2 cellular contexts compared by ENCODE assay signal in the genomic region with DNA sequence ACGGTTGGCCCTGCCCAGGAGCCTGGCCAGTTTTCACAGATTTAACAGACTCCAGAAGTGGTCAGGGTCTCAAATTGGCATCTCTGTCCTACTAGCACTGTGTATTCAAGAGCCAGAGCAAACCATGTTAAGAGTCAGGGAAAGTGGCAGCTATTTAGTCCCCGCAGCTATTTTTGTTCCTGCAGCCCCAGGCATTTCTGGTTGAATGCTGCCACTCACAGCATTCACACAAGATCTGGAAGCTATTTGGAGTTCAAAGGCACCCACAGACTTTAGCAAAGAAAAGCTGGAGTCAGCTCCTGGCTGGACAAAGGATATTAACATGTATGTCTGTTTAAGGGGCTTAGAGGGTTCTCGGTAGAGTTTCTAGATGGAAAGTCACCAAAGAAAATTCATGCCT.
TF ChIP-seq lines count a peak whose summit lies in the region.

No MANE protein-coding gene starts in this region.

TF ChIP-seq in SK-N-SH treated with all-trans-retinoic acid at 6 μM for 48 hours, 23 proteins besides CTCF, POLR2A, EP300 and RAD21:
- TF ChIP-seq, protein P1, sequence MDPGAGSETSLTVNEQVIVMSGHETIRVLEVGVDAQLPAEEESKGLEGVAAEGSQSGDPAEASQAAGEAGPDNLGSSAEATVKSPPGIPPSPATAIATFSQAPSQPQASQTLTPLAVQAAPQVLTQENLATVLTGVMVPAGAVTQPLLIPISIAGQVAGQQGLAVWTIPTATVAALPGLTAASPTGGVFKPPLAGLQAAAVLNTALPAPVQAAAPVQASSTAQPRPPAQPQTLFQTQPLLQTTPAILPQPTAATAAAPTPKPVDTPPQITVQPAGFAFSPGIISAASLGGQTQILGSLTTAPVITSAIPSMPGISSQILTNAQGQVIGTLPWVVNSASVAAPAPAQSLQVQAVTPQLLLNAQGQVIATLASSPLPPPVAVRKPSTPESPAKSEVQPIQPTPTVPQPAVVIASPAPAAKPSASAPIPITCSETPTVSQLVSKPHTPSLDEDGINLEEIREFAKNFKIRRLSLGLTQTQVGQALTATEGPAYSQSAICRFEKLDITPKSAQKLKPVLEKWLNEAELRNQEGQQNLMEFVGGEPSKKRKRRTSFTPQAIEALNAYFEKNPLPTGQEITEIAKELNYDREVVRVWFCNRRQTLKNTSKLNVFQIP (CRISPR knock-in tag; IDR thresholded peaks at IDR 0.05; ENCODE audit: borderline replicate concordance, low read depth) = no peak
- TF ChIP-seq ZNF70 (CRISPR knock-in tag; IDR thresholded peaks at IDR 0.05) (no peak), TOX (CRISPR knock-in tag; IDR thresholded peaks at IDR 0.05; ENCODE audit: borderline replicate concordance) (no peak), CSDC2 (CRISPR knock-in tag; IDR thresholded peaks at IDR 0.05) (no peak)

TF ChIP-seq in SK-N-SH, 30 proteins besides CTCF, POLR2A, EP300 and RAD21 (continued from another document):
- TF ChIP-seq, protein P2, sequence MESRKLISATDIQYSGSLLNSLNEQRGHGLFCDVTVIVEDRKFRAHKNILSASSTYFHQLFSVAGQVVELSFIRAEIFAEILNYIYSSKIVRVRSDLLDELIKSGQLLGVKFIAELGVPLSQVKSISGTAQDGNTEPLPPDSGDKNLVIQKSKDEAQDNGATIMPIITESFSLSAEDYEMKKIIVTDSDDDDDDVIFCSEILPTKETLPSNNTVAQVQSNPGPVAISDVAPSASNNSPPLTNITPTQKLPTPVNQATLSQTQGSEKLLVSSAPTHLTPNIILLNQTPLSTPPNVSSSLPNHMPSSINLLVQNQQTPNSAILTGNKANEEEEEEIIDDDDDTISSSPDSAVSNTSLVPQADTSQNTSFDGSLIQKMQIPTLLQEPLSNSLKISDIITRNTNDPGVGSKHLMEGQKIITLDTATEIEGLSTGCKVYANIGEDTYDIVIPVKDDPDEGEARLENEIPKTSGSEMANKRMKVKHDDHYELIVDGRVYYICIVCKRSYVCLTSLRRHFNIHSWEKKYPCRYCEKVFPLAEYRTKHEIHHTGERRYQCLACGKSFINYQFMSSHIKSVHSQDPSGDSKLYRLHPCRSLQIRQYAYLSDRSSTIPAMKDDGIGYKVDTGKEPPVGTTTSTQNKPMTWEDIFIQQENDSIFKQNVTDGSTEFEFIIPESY (IDR thresholded peaks at IDR 0.05; ENCODE audit: borderline replicate concordance, low read depth) = no peak
- TF ChIP-seq ELF1 (IDR thresholded peaks at IDR 0.05) (no peak), MXI1 (IDR thresholded peaks at IDR 0.05; ENCODE audit: low read depth, low read length) (no peak), GABPA (IDR thresholded peaks at IDR 0.05; ENCODE audit: low read depth) (no peak), FOXM1 (IDR thresholded peaks at IDR 0.05; ENCODE audit: low read depth) (no peak), TCF12 (IDR thresholded peaks at IDR 0.05) (no peak), RFX5 (IDR thresholded peaks at IDR 0.05; ENCODE audit: low read length) (no peak)
- TF ChIP-seq, protein P3, sequence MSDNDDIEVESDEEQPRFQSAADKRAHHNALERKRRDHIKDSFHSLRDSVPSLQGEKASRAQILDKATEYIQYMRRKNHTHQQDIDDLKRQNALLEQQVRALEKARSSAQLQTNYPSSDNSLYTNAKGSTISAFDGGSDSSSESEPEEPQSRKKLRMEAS (IDR thresholded peaks at IDR 0.05; ENCODE audit: low read depth) = no peak
